ENCODE assay signal across 9 cellular contexts in genomic region chr3:190092250-190092649, GRCh38. TPM values are rescaled to one million over a fixed set of nuclear protein-coding genes. Genes with fewer than 3 reads are reported as not detected.
DNase-seq lines count a peak whose midpoint lies in the region; ATAC-seq and TF ChIP-seq lines count a peak whose summit lies in the region.
"Had no signal": no experiment of that assay in that cellular context is flagged by ENCODE, and none has a peak within 500 bp of the region (broad histone marks: within the 10 kb centered on the region; RNA-seq: fewer than 3 reads in every experiment).

No MANE protein-coding gene starts in this region.

- H3K4me3 ChIP-seq in CD4-positive, alpha-beta memory T cell (ENCODE audit: low read length in 2 of 2) = no peak overlapping the region
- H3K4me3 ChIP-seq: HAP-1 had no signal

- POLR2A ChIA-PET in CD4-positive, alpha-beta memory T cell (lab: Charles Lee; ENCODE audit: partially characterized antibody) = no interaction called here

- no peak overlapping the region for H3K4me3 Mint-ChIP-seq in CD4-positive, alpha-beta memory T cell
- no peak overlapping the region for H3K4me3 Mint-ChIP-seq in stimulated activated effector memory CD8-positive, alpha-beta T cell treated with anti-CD3 and anti-CD28 coated beads, Interleukin-12 subunit alpha, Interleukin-12 subunit beta, amount 100 ng/mL, for 72 hours

- ATAC-seq in SK-N-SH treated with all-trans-retinoic acid at 6 μM for 48 hours (peak; percentile 78), foreskin keratinocyte (peak; percentile 61)
- no peak for ATAC-seq in stimulated activated effector memory CD8-positive, alpha-beta T cell treated with anti-CD3 and anti-CD28 coated beads, Interleukin-12 subunit alpha, Interleukin-12 subunit beta, amount 100 ng/mL, for 72 hours

- H3K9me3 ChIP-seq in CD4-positive, alpha-beta memory T cell (ENCODE audit: control insufficient read depth in 1 of 2, low read length in 2 of 2) = no peaks in the 10 kb centered on the region
- H3K9me3 ChIP-seq: HAP-1 had no signal

- no peak for TF ChIP-seq CTCF in foreskin keratinocyte (conservative IDR thresholded peaks at IDR 0.05)

- no peak overlapping the region for H3K27ac ChIP-seq in foreskin keratinocyte
- no peak overlapping the region for H3K27ac ChIP-seq in CD4-positive, alpha-beta memory T cell (ENCODE audit: low read depth, low read length)

- peaks cover 0 to 2% (median 0%) of the 10 kb centered on the region in 4 donors for H3K4me1 Mint-ChIP-seq in CD4-positive, alpha-beta memory T cell
- H3K4me1 Mint-ChIP-seq in stimulated activated effector memory CD8-positive, alpha-beta T cell treated with anti-CD3 and anti-CD28 coated beads, Interleukin-12 subunit alpha, Interleukin-12 subunit beta, amount 100 ng/mL, for 72 hours = no peaks in the 10 kb centered on the region

- no peaks in the 10 kb centered on the region for H3K36me3 ChIP-seq in CD4-positive, alpha-beta memory T cell (ENCODE audit: insufficient read depth, low read length)
- H3K36me3 ChIP-seq: HAP-1 had no signal

- CTCF ChIA-PET in CD4-positive, alpha-beta memory T cell (lab: Charles Lee; ENCODE audit: partially characterized antibody) = no interaction called here

- H3K4me1 ChIP-seq in foreskin keratinocyte = peaks cover 45% of the 10 kb centered on the region
- H3K4me1 ChIP-seq in CD4-positive, alpha-beta memory T cell (ENCODE audit: insufficient read depth, low read length) = no peaks in the 10 kb centered on the region
- H3K4me1 ChIP-seq: HAP-1 had no signal

- H3K36me3 Mint-ChIP-seq in CD4-positive, alpha-beta memory T cell = no peaks in the 10 kb centered on the region
- no peaks in the 10 kb centered on the region for H3K36me3 Mint-ChIP-seq in stimulated activated effector memory CD8-positive, alpha-beta T cell treated with anti-CD3 and anti-CD28 coated beads, Interleukin-12 subunit alpha, Interleukin-12 subunit beta, amount 100 ng/mL, for 72 hours

- H3K27ac Mint-ChIP-seq in CD4-positive, alpha-beta memory T cell = no peak overlapping the region
- no peak overlapping the region for H3K27ac Mint-ChIP-seq in stimulated activated effector memory CD8-positive, alpha-beta T cell treated with anti-CD3 and anti-CD28 coated beads, Interleukin-12 subunit alpha, Interleukin-12 subunit beta, amount 100 ng/mL, for 72 hours

- peaks cover 9 to 10% of the 10 kb centered on the region in 2 donors for H3K27me3 Mint-ChIP-seq in CD4-positive, alpha-beta memory T cell

- no peaks in the 10 kb centered on the region for H3K27me3 ChIP-seq in foreskin keratinocyte
- no peaks in the 10 kb centered on the region for H3K27me3 ChIP-seq in CD4-positive, alpha-beta memory T cell (ENCODE audit: insufficient read depth, low read length)

- intact Hi-C loops in CD4-positive, alpha-beta memory T cell (cut with micrococcal nuclease) = no loop called here

- H3K9me3 Mint-ChIP-seq in CD4-positive, alpha-beta memory T cell = peaks cover 0 to 5% (median under 1%) of the 10 kb centered on the region in 8 donors
- H3K9me3 Mint-ChIP-seq in stimulated activated effector memory CD8-positive, alpha-beta T cell treated with anti-CD3 and anti-CD28 coated beads, Interleukin-12 subunit alpha, Interleukin-12 subunit beta, amount 100 ng/mL, for 72 hours = no peaks in the 10 kb centered on the region

- DNase-seq in HS-5 (ENCODE audit: low read depth) = peak; percentile 42
- peak; percentile 37 to 62 for DNase-seq in foreskin keratinocyte
- DNase-seq in stromal cell of bone marrow (ENCODE audit: low read depth) = peak; percentile 72
- DNase-seq in CD4-positive, alpha-beta memory T cell = no peak
- no peak for DNase-seq in stimulated activated effector memory CD8-positive, alpha-beta T cell treated with anti-CD3 and anti-CD28 coated beads, Interleukin-12 subunit alpha, Interleukin-12 subunit beta, amount 100 ng/mL, for 72 hours (ENCODE audit: low spot score in 2 of 2)
- no peak for DNase-seq in HUDEP-2 (lab: John Stamatoyannopoulos, UW; ENCODE audit: unreplicated experiment in 76 of 76)
- DNase-seq: effector CD4-positive, alpha-beta T cell had no signal

TF ChIP-seq in SK-N-SH treated with all-trans-retinoic acid at 6 μM for 48 hours, 23 proteins besides CTCF, POLR2A, EP300 and RAD21:
- TF ChIP-seq GLIS3 (CRISPR knock-in tag; IDR thresholded peaks at IDR 0.05) (no peak), ZFP30 (CRISPR knock-in tag; IDR thresholded peaks at IDR 0.05) (no peak), ZNF8 (CRISPR knock-in tag; IDR thresholded peaks at IDR 0.05) (no peak)

RNA-seq across cellular contexts. Expression of gene P3H2, which starts 28.4 kb away (rescaled TPM):
- total RNA-seq in foreskin keratinocyte = 42.3 and 86.8 TPM in 2 replicates
- 21.8 and 57.9 TPM in 2 replicates for polyA plus RNA-seq in foreskin keratinocyte
- not detected for total RNA-seq in CD4-positive, alpha-beta memory T cell
- not detected for polyA plus RNA-seq in CD4-positive, alpha-beta memory T cell

Comparison
In these comparisons a context has a peak if more than half of its experiments do, and no peak if none do; other contexts are left out.
1. DNase-seq: peak in HS-5 (single experiment), foreskin keratinocyte (2 of 2) and stromal cell of bone marrow (single experiment); none in CD4-positive, alpha-beta memory T cell (0 of 5), stimulated activated effector memory CD8-positive, alpha-beta T cell treated with anti-CD3 and anti-CD28 coated beads, Interleukin-12 subunit alpha, Interleukin-12 subunit beta, amount 100 ng/mL, for 72 hours (0 of 2) and HUDEP-2 (0 of 76).
2. RNA of gene P3H2, which starts 28.4 kb away (total RNA-seq): 42.3 to 86.8 TPM in foreskin keratinocyte; not detected in CD4-positive, alpha-beta memory T cell; every median in the first group is over 10 times any median in the second.